Comparison of ENCODE assay signal across 1 cellular context in the genomic region with DNA sequence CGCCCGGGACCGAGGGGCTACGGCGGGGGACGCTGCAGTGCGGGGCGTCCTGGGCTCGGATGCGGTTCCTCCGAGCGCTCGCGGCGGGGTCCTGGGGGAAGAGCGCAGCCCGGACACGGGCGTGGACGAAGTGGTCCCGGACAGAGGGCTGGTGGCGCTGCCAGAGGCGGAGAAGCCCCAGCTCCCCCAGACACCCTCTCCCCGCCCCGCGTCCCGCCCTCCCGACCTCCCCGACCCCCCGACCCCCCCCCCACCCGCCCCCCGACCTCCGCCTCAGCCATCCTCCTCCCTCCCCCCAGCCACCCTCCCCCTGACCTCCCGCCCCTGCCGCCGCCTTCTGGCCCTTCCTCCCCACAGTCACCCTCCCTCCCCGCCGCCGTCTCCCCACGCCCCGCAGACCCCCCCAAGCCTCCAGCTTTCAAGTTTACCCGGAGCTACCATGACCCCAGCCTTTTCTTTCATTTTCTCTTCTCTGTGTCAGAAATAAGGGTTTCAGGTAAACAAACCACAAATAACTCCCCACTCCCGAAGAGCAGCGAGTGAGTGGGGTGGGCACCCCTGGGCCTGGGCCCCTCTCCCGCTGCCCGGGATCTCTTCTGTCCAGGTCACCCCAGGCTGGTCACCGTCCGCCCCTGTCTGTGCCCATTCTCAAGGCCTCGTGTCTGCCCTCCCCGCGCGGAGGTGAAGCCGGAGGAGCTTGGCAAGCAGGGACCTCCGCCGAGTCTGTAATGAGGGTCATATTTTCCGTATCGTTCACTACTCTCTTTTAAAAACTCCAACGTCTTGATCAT.
TF ChIP-seq lines count a peak whose summit lies in the region.

No MANE protein-coding gene starts in this region.

TF ChIP-seq in GM12878, 131 proteins besides CTCF, POLR2A, EP300 and RAD21 (continued from another document):
- TF ChIP-seq, protein P1, sequence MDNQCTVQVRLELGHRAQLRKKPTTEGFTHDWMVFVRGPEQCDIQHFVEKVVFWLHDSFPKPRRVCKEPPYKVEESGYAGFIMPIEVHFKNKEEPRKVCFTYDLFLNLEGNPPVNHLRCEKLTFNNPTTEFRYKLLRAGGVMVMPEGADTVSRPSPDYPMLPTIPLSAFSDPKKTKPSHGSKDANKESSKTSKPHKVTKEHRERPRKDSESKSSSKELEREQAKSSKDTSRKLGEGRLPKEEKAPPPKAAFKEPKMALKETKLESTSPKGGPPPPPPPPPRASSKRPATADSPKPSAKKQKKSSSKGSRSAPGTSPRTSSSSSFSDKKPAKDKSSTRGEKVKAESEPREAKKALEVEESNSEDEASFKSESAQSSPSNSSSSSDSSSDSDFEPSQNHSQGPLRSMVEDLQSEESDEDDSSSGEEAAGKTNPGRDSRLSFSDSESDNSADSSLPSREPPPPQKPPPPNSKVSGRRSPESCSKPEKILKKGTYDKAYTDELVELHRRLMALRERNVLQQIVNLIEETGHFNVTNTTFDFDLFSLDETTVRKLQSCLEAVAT (IDR thresholded peaks at IDR 0.05), result peak; percentile 73; the same call in 1 of the 2 replicates
- TF ChIP-seq KAT2A (conservative IDR thresholded peaks at IDR 0.05; ENCODE audit: control insufficient read depth, low read depth, low read length) (no peak), CBX5 (IDR thresholded peaks at IDR 0.05; ENCODE audit: low read depth) (no peak), CEBPB (IDR thresholded peaks at IDR 0.05; ENCODE audit: borderline replicate concordance in 1 of 2, low read depth in 2 of 2, low read length in 2 of 2) (no peak), RUNX3 (IDR thresholded peaks at IDR 0.05; ENCODE audit: low read length) (peak; percentile 62), POLR2AphosphoS2 (IDR thresholded peaks at IDR 0.05; ENCODE audit: low read depth, low read length) (no peak), BACH1 (IDR thresholded peaks at IDR 0.05; ENCODE audit: borderline replicate concordance) (0 out of 2 replicates have a peak, but pooled peaks have one; percentile 44), ASH2L (IDR thresholded peaks at IDR 0.05; ENCODE audit: borderline replicate concordance, low read depth) (no peak), ESRRA (IDR thresholded peaks at IDR 0.05; ENCODE audit: low read length) (no peak), NFYA (IDR thresholded peaks at IDR 0.05; ENCODE audit: borderline replicate concordance, low read depth, low read length) (no peak), JUND (IDR thresholded peaks at IDR 0.05; ENCODE audit: low read depth, low read length) (no peak), NR2C1 (IDR thresholded peaks at IDR 0.05) (no peak), EGR1 (IDR thresholded peaks at IDR 0.05; ENCODE audit: borderline replicate concordance in 1 of 2, low read depth in 2 of 2, low read length in 2 of 2) (no peak), HDGF (IDR thresholded peaks at IDR 0.05) (0 out of 2 replicates have a peak, but pooled peaks have one; percentile 23), CHD4 (IDR thresholded peaks at IDR 0.05) (no peak), SIX5 (IDR thresholded peaks at IDR 0.05; ENCODE audit: low read depth, low read length, severe bottlenecking) (no peak)
- TF ChIP-seq, protein P2, sequence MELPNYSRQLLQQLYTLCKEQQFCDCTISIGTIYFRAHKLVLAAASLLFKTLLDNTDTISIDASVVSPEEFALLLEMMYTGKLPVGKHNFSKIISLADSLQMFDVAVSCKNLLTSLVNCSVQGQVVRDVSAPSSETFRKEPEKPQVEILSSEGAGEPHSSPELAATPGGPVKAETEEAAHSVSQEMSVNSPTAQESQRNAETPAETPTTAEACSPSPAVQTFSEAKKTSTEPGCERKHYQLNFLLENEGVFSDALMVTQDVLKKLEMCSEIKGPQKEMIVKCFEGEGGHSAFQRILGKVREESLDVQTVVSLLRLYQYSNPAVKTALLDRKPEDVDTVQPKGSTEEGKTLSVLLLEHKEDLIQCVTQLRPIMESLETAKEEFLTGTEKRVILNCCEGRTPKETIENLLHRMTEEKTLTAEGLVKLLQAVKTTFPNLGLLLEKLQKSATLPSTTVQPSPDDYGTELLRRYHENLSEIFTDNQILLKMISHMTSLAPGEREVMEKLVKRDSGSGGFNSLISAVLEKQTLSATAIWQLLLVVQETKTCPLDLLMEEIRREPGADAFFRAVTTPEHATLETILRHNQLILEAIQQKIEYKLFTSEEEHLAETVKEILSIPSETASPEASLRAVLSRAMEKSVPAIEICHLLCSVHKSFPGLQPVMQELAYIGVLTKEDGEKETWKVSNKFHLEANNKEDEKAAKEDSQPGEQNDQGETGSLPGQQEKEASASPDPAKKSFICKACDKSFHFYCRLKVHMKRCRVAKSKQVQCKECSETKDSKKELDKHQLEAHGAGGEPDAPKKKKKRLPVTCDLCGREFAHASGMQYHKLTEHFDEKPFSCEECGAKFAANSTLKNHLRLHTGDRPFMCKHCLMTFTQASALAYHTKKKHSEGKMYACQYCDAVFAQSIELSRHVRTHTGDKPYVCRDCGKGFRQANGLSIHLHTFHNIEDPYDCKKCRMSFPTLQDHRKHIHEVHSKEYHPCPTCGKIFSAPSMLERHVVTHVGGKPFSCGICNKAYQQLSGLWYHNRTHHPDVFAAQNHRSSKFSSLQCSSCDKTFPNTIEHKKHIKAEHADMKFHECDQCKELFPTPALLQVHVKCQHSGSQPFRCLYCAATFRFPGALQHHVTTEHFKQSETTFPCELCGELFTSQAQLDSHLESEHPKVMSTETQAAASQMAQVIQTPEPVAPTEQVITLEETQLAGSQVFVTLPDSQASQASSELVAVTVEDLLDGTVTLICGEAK (IDR thresholded peaks at IDR 0.05; ENCODE audit: borderline replicate concordance), result 0 out of 2 replicates have a peak, but pooled peaks have one; percentile 26
- TF ChIP-seq, protein P3, sequence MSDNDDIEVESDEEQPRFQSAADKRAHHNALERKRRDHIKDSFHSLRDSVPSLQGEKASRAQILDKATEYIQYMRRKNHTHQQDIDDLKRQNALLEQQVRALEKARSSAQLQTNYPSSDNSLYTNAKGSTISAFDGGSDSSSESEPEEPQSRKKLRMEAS (IDR thresholded peaks at IDR 0.05; ENCODE audit: low read depth, low read length), result no peak
- TF ChIP-seq, protein P4, sequence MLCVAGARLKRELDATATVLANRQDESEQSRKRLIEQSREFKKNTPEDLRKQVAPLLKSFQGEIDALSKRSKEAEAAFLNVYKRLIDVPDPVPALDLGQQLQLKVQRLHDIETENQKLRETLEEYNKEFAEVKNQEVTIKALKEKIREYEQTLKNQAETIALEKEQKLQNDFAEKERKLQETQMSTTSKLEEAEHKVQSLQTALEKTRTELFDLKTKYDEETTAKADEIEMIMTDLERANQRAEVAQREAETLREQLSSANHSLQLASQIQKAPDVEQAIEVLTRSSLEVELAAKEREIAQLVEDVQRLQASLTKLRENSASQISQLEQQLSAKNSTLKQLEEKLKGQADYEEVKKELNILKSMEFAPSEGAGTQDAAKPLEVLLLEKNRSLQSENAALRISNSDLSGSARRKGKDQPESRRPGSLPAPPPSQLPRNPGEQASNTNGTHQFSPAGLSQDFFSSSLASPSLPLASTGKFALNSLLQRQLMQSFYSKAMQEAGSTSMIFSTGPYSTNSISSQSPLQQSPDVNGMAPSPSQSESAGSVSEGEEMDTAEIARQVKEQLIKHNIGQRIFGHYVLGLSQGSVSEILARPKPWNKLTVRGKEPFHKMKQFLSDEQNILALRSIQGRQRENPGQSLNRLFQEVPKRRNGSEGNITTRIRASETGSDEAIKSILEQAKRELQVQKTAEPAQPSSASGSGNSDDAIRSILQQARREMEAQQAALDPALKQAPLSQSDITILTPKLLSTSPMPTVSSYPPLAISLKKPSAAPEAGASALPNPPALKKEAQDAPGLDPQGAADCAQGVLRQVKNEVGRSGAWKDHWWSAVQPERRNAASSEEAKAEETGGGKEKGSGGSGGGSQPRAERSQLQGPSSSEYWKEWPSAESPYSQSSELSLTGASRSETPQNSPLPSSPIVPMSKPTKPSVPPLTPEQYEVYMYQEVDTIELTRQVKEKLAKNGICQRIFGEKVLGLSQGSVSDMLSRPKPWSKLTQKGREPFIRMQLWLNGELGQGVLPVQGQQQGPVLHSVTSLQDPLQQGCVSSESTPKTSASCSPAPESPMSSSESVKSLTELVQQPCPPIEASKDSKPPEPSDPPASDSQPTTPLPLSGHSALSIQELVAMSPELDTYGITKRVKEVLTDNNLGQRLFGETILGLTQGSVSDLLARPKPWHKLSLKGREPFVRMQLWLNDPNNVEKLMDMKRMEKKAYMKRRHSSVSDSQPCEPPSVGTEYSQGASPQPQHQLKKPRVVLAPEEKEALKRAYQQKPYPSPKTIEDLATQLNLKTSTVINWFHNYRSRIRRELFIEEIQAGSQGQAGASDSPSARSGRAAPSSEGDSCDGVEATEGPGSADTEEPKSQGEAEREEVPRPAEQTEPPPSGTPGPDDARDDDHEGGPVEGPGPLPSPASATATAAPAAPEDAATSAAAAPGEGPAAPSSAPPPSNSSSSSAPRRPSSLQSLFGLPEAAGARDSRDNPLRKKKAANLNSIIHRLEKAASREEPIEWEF (IDR thresholded peaks at IDR 0.05; ENCODE audit: insufficient replicate concordance, low read depth, low read length), result no peak
- TF ChIP-seq, protein P5, sequence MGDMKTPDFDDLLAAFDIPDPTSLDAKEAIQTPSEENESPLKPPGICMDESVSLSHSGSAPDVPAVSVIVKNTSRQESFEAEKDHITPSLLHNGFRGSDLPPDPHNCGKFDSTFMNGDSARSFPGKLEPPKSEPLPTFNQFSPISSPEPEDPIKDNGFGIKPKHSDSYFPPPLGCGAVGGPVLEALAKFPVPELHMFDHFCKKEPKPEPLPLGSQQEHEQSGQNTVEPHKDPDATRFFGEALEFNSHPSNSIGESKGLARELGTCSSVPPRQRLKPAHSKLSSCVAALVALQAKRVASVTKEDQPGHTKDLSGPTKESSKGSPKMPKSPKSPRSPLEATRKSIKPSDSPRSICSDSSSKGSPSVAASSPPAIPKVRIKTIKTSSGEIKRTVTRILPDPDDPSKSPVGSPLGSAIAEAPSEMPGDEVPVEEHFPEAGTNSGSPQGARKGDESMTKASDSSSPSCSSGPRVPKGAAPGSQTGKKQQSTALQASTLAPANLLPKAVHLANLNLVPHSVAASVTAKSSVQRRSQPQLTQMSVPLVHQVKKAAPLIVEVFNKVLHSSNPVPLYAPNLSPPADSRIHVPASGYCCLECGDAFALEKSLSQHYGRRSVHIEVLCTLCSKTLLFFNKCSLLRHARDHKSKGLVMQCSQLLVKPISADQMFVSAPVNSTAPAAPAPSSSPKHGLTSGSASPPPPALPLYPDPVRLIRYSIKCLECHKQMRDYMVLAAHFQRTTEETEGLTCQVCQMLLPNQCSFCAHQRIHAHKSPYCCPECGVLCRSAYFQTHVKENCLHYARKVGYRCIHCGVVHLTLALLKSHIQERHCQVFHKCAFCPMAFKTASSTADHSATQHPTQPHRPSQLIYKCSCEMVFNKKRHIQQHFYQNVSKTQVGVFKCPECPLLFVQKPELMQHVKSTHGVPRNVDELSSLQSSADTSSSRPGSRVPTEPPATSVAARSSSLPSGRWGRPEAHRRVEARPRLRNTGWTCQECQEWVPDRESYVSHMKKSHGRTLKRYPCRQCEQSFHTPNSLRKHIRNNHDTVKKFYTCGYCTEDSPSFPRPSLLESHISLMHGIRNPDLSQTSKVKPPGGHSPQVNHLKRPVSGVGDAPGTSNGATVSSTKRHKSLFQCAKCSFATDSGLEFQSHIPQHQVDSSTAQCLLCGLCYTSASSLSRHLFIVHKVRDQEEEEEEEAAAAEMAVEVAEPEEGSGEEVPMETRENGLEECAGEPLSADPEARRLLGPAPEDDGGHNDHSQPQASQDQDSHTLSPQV (IDR thresholded peaks at IDR 0.05), result no peak
- TF ChIP-seq, protein P6, sequence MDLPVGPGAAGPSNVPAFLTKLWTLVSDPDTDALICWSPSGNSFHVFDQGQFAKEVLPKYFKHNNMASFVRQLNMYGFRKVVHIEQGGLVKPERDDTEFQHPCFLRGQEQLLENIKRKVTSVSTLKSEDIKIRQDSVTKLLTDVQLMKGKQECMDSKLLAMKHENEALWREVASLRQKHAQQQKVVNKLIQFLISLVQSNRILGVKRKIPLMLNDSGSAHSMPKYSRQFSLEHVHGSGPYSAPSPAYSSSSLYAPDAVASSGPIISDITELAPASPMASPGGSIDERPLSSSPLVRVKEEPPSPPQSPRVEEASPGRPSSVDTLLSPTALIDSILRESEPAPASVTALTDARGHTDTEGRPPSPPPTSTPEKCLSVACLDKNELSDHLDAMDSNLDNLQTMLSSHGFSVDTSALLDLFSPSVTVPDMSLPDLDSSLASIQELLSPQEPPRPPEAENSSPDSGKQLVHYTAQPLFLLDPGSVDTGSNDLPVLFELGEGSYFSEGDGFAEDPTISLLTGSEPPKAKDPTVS (IDR thresholded peaks at IDR 0.05; ENCODE audit: low read depth, low read length), result no peak
- TF ChIP-seq, protein P7, sequence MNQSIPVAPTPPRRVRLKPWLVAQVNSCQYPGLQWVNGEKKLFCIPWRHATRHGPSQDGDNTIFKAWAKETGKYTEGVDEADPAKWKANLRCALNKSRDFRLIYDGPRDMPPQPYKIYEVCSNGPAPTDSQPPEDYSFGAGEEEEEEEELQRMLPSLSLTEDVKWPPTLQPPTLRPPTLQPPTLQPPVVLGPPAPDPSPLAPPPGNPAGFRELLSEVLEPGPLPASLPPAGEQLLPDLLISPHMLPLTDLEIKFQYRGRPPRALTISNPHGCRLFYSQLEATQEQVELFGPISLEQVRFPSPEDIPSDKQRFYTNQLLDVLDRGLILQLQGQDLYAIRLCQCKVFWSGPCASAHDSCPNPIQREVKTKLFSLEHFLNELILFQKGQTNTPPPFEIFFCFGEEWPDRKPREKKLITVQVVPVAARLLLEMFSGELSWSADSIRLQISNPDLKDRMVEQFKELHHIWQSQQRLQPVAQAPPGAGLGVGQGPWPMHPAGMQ (IDR thresholded peaks at IDR 0.05; ENCODE audit: borderline replicate concordance), result no peak
